In the genomic region with DNA sequence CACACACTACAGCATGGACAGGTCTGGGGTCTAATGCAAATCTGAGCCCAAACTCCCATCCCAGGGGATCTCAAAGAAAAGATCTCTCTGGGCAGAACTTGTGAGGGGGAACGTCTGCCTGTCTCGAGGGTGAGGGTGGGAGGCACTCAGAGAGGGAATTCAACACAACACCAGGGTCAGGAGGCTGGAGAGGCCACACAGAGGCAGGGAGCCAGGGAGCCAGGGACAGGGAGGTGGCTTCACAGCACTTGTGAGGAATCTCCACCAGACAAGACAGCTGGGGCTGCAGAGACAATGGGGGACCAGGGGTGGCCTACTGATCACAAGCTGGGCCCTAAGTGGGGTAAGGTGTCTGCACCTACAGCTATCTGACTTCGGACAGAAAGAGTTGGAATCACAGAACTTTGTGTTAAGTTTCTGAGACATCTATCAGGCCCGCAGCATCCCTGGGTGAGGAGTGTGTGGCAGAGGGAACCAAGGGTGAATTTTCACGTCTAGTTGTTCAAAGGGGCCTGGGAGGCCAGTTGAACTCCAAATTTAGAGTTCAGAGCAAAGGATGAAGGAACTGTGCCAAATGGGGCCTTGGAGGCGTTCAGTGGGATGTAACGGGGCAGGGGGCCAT, we compare ENCODE assay signal across 9 cellular contexts. TPM values are rescaled to one million over a fixed set of nuclear protein-coding genes. Genes with fewer than 3 reads are reported as not detected.
A peak's percentile ranks its signal among the peaks of the same experiment; 100 is the strongest.
DNase-seq lines count a peak whose midpoint lies in the region; ATAC-seq and TF ChIP-seq lines count a peak whose summit lies in the region.
"Had no signal": no experiment of that assay in that cellular context is flagged by ENCODE, and none has a peak within 500 bp of the region (broad histone marks: within the 10 kb centered on the region; RNA-seq: fewer than 3 reads in every experiment).

No MANE protein-coding gene starts in this region.

- no peak for ATAC-seq in activated T-cell treated with anti-CD3 and anti-CD28 coated beads, Interleukin-2, amount 50 U/mL, for 4 hours

- TF ChIP-seq POLR2A in lower leg skin (IDR thresholded peaks at IDR 0.05) = no peak

- in situ Hi-C loops in astrocyte of the cerebellum (cut with HindIII; ENCODE audit: low sequenced_read_pairs) = no loop called here

- H3K4me3 Mint-ChIP-seq in activated T-cell treated with anti-CD3 and anti-CD28 coated beads, Interleukin-2, amount 50 U/mL, for 4 hours = peak overlapping the region; percentile 99

- H3K36me3 Mint-ChIP-seq in activated T-cell treated with anti-CD3 and anti-CD28 coated beads, Interleukin-2, amount 50 U/mL, for 4 hours (ENCODE audit: insufficient read depth) = peaks cover 16% of the 10 kb centered on the region

- H3K4me1 Mint-ChIP-seq in activated T-cell treated with anti-CD3 and anti-CD28 coated beads, Interleukin-2, amount 50 U/mL, for 4 hours (ENCODE audit: low read depth) = peaks cover 30% of the 10 kb centered on the region

- H3K9me3 Mint-ChIP-seq in activated T-cell treated with anti-CD3 and anti-CD28 coated beads, Interleukin-2, amount 50 U/mL, for 4 hours = no peaks in the 10 kb centered on the region

- TF ChIP-seq CTCF in astrocyte of the cerebellum (IDR thresholded peaks at IDR 0.05; ENCODE audit: low read depth, low read length, missing control alignments) (no peak), lower leg skin (IDR thresholded peaks at IDR 0.05) (no peak), tibial artery (IDR thresholded peaks at IDR 0.05) (no peak)

- WGBS in lower leg skin, 2 donors = 6 to 13% methylated on average over 7 of the region's 7 CpGs

- H3K9me3 ChIP-seq in tibial artery = no peaks in the 10 kb centered on the region

- H3K36me3 ChIP-seq in tibial artery = peaks cover 9 to 35% (median 21%) of the 10 kb centered on the region in 3 donors

- H3K27me3 Mint-ChIP-seq in activated T-cell treated with anti-CD3 and anti-CD28 coated beads, Interleukin-2, amount 50 U/mL, for 4 hours (ENCODE audit: low read depth) = no peaks in the 10 kb centered on the region

- no peak for DNase-seq in activated T-cell treated with anti-CD3 and anti-CD28 coated beads, Interleukin-2, amount 50 U/mL, for 4 hours
- DNase-seq in activated T-cell treated with anti-CD3 and anti-CD28 coated beads for 4 hours (no peak), astrocyte of the cerebellum (ENCODE audit: low read depth) (no peak), lower leg skin (ENCODE audit: low spot score in 2 of 2) (no peak), tibial artery (no peak), NCI-H526 treated with DMSO at 0.1 percent for 48 hours (lab: John Stamatoyannopoulos, UW) (no peak), pons (ENCODE audit: low spot score) (no peak)
- no peak for DNase-seq in stimulated activated naive CD4-positive, alpha-beta T cell treated with Interleukin-2 at 50 U/mL for 16 hours (lab: John Stamatoyannopoulos, UW)

- peaks cover 0 to 47% (median 31%) of the 10 kb centered on the region in 4 donors for H3K4me1 ChIP-seq in tibial artery

- H3K27me3 ChIP-seq in tibial artery = no peaks in the 10 kb centered on the region

- peak overlapping the region; percentile 68 to 77 for H3K27ac ChIP-seq in tibial artery

- intact Hi-C loops in lower leg skin (cut with DNase I; ENCODE audit: low total_unique reads) (no loop called here), tibial artery (cut with DNase I; ENCODE audit: low total_unique reads) (loop anchor here (10.0 kb wide), 1 partner anchor 257 kb away; no protein-coding TSS in a partner anchor)

- H3K4me3 ChIP-seq in astrocyte of the cerebellum (ENCODE audit: low read depth, low read length) (peak overlapping the region; percentile 85), lower leg skin (ENCODE audit: low read depth, poor library complexity, severe bottlenecking) (peak overlapping the region; percentile 82), tibial artery (peak overlapping the region; percentile 91)

RNA-seq across cellular contexts. Expression of a gene that starts 12.7 kb away (rescaled TPM):
- 10 to 100 TPM; 65.3 to 67.6 (median 65.5) TPM for total RNA-seq in activated T-cell treated with anti-CD3 and anti-CD28 coated beads, Interleukin-2, amount 50 U/mL, for 4 hours
- 100 to 1,000 TPM in 2 of 4 donors, 10 to 100 TPM in 2; 82.4 to 141 (median 95.3) TPM for total RNA-seq in lower leg skin

RNA-seq across cellular contexts. Expression of a gene that starts 18.2 kb away (rescaled TPM):
- 10 to 100 TPM; 50.5 to 54.4 (median 53.8) TPM for total RNA-seq in activated T-cell treated with anti-CD3 and anti-CD28 coated beads, Interleukin-2, amount 50 U/mL, for 4 hours
- 10 to 100 TPM; 28.4 to 52.9 (median 43.8) TPM for total RNA-seq in lower leg skin

RNA-seq across cellular contexts. Expression of a gene that starts 32.8 kb away (rescaled TPM):
- total RNA-seq in activated T-cell treated with anti-CD3 and anti-CD28 coated beads, Interleukin-2, amount 50 U/mL, for 4 hours = 100 to 1,000 TPM in 2 of 3 donors, 10 to 100 TPM in 1; 91.0 to 112 (median 106) TPM
- 1 to 10 TPM in 3 of 4 donors, under 1 TPM in 1; 0.17 to 2.1 (median 1.5) TPM for total RNA-seq in lower leg skin

RNA-seq across cellular contexts. Expression of a gene that starts 47.8 kb away (rescaled TPM):
- under 1 TPM in 1 of 3 donors, not detected in 2; 0.08 TPM for total RNA-seq in activated T-cell treated with anti-CD3 and anti-CD28 coated beads, Interleukin-2, amount 50 U/mL, for 4 hours
- under 1 TPM in 3 of 4 donors, not detected in 1; 0.23 to 0.80 (median 0.37) TPM for total RNA-seq in lower leg skin
- total RNA-seq: LHCN-M2 had no signal

RNA-seq across cellular contexts. Expression of a gene that starts 51.9 kb away (rescaled TPM):
- total RNA-seq in activated T-cell treated with anti-CD3 and anti-CD28 coated beads, Interleukin-2, amount 50 U/mL, for 4 hours = 10 to 100 TPM; 83.0 to 88.8 (median 88.0) TPM
- 10 to 100 TPM; 28.8 to 53.1 (median 34.8) TPM for total RNA-seq in lower leg skin

Comparison
In these comparisons a context has a peak if more than half of its experiments do, and no peak if none do; other contexts are left out.
1. RNA of a gene that starts 32.8 kb away (total RNA-seq): 91.0 to 112 TPM in activated T-cell treated with anti-CD3 and anti-CD28 coated beads, Interleukin-2, amount 50 U/mL, for 4 hours; 0.17 to 2.1 TPM in lower leg skin; every median in the first group is over 10 times any median in the second.
2. Peak in every context shown above with its lines, with median percentiles within 50 percentile points of each other: H3K4me3 ChIP-seq.